ENCODE assay signal across 21 cellular contexts in the genomic region with DNA sequence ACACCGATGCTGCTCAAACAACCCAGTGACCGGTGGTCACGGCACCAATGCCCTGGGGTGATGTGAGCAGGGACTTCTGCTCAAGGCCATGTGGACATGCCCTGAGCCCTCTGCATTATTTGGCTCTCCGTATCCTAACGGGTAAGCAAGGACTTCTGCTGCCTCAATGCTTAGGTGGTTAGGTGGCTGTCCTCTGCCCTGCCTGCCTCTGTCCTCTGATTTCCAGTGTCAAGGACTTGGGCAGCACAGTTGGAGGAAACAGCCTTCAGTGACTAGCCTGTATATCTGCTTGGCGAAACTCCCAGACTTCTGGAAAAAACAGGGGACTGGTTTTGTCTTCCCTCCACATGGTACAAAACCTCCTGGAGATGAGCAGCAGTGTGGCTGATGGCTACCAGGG. TPM values are rescaled to one million over a fixed set of nuclear protein-coding genes. Genes with fewer than 3 reads are reported as not detected.
DNase-seq lines count a peak whose midpoint lies in the region; ATAC-seq and TF ChIP-seq lines count a peak whose summit lies in the region.
"Had no signal": no experiment of that assay in that cellular context is flagged by ENCODE, and none has a peak within 500 bp of the region (broad histone marks: within the 10 kb centered on the region; RNA-seq: fewer than 3 reads in every experiment).

No MANE protein-coding gene starts in this region.

- H3K27ac ChIP-seq in testis: no peak overlapping the region
- H3K27ac ChIP-seq: BLaER1 treated with 17β-estradiol and CSF1 and Interleukin-3, amounts not matched to agents 10 nM and 100 nM had no signal

- DNase-seq in astrocyte of the hippocampus (ENCODE audit: low read depth, low spot score) (peak; percentile 26), Right ventricle myocardium inferior (ENCODE audit: missing footprints) (no peak), left ventricle myocardium superior (no peak), testis (peak; percentile 33)
- DNase-seq: Caco-2; CD4-positive, alpha-beta memory T cell; DND-41; GOT3; HCEC 1CT; NCI-H1105 treated with DMSO at 0.1 percent for 48 hours; NCI-H1694; NCI-H2081; NCI-H2171; NCI-H345; NCI-H524 treated with DMSO at 0.1 percent for 48 hours; NCI-H82 had no signal

- H3K4me1 ChIP-seq in testis: no peaks in the 10 kb centered on the region
- H3K4me1 ChIP-seq: BLaER1 treated with 17β-estradiol and CSF1 and Interleukin-3, amounts not matched to agents 10 nM and 100 nM; Caco-2 had no signal

- intact Hi-C loops in Right ventricle myocardium inferior (cut with DNase I): no loop called here
- intact Hi-C loops in left ventricle myocardium superior (cut with micrococcal nuclease): no loop called here
- intact Hi-C loops in testis (cut with DNase I; ENCODE audit: low total_unique reads): no loop called here

- TF ChIP-seq POLR2A in testis (IDR thresholded peaks at IDR 0.05): no peak

- TF ChIP-seq CTCF in testis (IDR thresholded peaks at IDR 0.05): no peak

- no peaks in the 10 kb centered on the region for H3K36me3 ChIP-seq in testis (ENCODE audit: low read depth, missing control alignments)

- H3K4me3 ChIP-seq in testis: no peak overlapping the region
- H3K4me3 ChIP-seq: BLaER1 treated with 17β-estradiol and CSF1 and Interleukin-3, amounts not matched to agents 10 nM and 100 nM; GM12878 had no signal

- H3K9me3 ChIP-seq in testis: no peaks in the 10 kb centered on the region
- H3K9me3 ChIP-seq: Caco-2 had no signal

- ATAC-seq in Right ventricle myocardium inferior: peak; percentile 91
- peak; percentile 91 for ATAC-seq in left ventricle myocardium superior
- no peak for ATAC-seq in HG03025 (IDR thresholded peaks at IDR 0.05; ENCODE audit: low FRiP score, unreplicated experiment)
- ATAC-seq in GM21786 (IDR thresholded peaks at IDR 0.05; ENCODE audit: unreplicated experiment): no peak
- ATAC-seq in GM18909 (IDR thresholded peaks at IDR 0.05; ENCODE audit: poor library complexity, unreplicated experiment): no peak
- ATAC-seq: GM12878 had no signal

- H3K27me3 ChIP-seq in testis: no peaks in the 10 kb centered on the region
- H3K27me3 ChIP-seq: BLaER1 treated with 17β-estradiol and CSF1 and Interleukin-3, amounts not matched to agents 10 nM and 100 nM had no signal

- WGBS in testis, 2 donors: 66 to 69% methylated on average over 6 of the region's 6 CpGs

RNA-seq across cellular contexts. Expression of a gene that starts 34.5 kb away (rescaled TPM):
- total RNA-seq in Right ventricle myocardium inferior (74.1 TPM), left ventricle myocardium superior (78.6 TPM), testis (10 to 100 TPM; 52.7 to 53.3 TPM)
- 41.5 TPM for polyA plus RNA-seq in testis (ENCODE audit: insufficient read depth, low read depth, low replicate concordance)

RNA-seq across cellular contexts. Expression of a gene that starts 42.5 kb away (rescaled TPM):
- 12.5 TPM for total RNA-seq in Right ventricle myocardium inferior
- 14.9 TPM for total RNA-seq in left ventricle myocardium superior
- 10 to 100 TPM; 38.6 to 41.9 TPM for total RNA-seq in testis
- polyA plus RNA-seq in testis (ENCODE audit: insufficient read depth, low read depth, low replicate concordance): 28.7 TPM

RNA-seq across cellular contexts. Expression of a gene that starts 53.6 kb away (rescaled TPM):
- total RNA-seq in Right ventricle myocardium inferior: 8.0 TPM
- 7.5 TPM for total RNA-seq in left ventricle myocardium superior
- 10 to 100 TPM; 88.1 to 94.3 TPM for total RNA-seq in testis
- polyA plus RNA-seq in testis (ENCODE audit: insufficient read depth, low read depth, low replicate concordance): 70.8 TPM

Comparison
In these comparisons a context has a peak if more than half of its experiments do, and no peak if none do; other contexts are left out.
1. DNase-seq: peak in astrocyte of the hippocampus (single experiment) and testis (single experiment); none in Right ventricle myocardium inferior (single experiment) and left ventricle myocardium superior (single experiment).
2. ATAC-seq: peak in Right ventricle myocardium inferior (single experiment) and left ventricle myocardium superior (single experiment); none in HG03025 (single experiment), GM21786 (single experiment) and GM18909 (single experiment).